ENCODE assay signal across 19 cellular contexts in the genomic region with DNA sequence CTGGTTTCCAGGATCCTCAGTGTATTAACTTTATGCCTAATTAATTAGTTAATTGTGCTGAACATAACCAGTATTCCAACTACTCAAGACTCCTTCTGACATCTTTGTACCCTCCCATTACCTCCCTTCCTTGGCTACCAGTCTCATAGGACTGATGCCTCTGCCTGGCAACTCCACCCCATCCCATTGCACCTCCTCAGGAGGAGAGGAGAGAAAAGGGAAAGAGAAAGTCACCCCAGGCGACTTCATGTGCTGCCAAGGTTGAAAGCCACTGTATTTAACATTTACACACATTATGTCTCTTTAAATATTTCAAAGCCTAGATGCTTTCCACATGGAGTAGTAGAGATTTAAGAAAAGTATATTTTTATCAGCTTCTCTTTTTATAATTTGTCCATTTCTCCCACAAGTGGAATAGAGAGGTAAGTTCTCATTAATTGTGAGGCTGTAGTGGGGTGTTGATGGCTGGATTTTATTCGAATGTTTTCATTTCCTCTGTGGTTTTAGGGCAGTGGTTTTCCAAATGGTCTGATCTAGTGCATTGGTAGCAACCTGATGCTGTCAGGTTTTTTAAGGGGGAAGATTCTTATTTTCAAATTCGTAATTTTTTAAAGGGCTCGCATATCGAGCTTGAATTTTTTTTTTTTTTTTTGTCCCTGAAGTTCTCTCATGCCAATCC.
DNase-seq lines count a peak whose midpoint lies in the region; ATAC-seq and TF ChIP-seq lines count a peak whose summit lies in the region.
"Had no signal": no experiment of that assay in that cellular context is flagged by ENCODE, and none has a peak within 500 bp of the region (broad histone marks: within the 10 kb centered on the region; RNA-seq: fewer than 3 reads in every experiment).

No MANE protein-coding gene starts in this region.

- peak; percentile 57 for ATAC-seq in WTC11
- ATAC-seq in HG03520 (IDR thresholded peaks at IDR 0.05; ENCODE audit: unreplicated experiment): no peak
- ATAC-seq in GM21723 (IDR thresholded peaks at IDR 0.05; ENCODE audit: unreplicated experiment): no peak
- ATAC-seq: activated naive CD8-positive, alpha-beta T cell treated with anti-CD3 and anti-CD28 coated beads, Interleukin-2, amount 50 U/mL, for 24 hours had no signal

- POLR2A ChIA-PET in WTC11 (lab: Charles Lee): no interaction called here

- peaks cover 21% of the 10 kb centered on the region for H3K9me3 Mint-ChIP-seq in HFFc6
- peaks cover 44% of the 10 kb centered on the region for H3K9me3 Mint-ChIP-seq in WTC11

- peaks cover 75% of the 10 kb centered on the region for H3K4me1 Mint-ChIP-seq in HFFc6 (ENCODE audit: low read depth)
- peaks cover 18% of the 10 kb centered on the region for H3K4me1 Mint-ChIP-seq in WTC11

- CTCF ChIA-PET in WTC11 (lab: Charles Lee): no interaction called here

- H3K36me3 Mint-ChIP-seq in HFFc6 (ENCODE audit: low read depth) (peaks cover 57% of the 10 kb centered on the region), WTC11 (peaks cover 31% of the 10 kb centered on the region)

- no peak overlapping the region for H3K4me3 ChIP-seq in fibroblast of the aortic adventitia (ENCODE audit: low read depth, low read length)
- H3K4me3 ChIP-seq: ovary, skin epidermis, transverse colon had no signal

- H3K27me3 Mint-ChIP-seq in HFFc6 (ENCODE audit: insufficient read depth): no peaks in the 10 kb centered on the region; the same call in 1 of the 2 replicates
- H3K27me3 Mint-ChIP-seq in WTC11 (ENCODE audit: low read depth): no peaks in the 10 kb centered on the region

- peak; percentile 35 for DNase-seq in A172 (ENCODE audit: low spot score)
- DNase-seq in HFFc6: no peak
- DNase-seq in WTC11 (ENCODE audit: low spot score): no peak
- DNase-seq in fibroblast of the aortic adventitia (ENCODE audit: low read depth): peak; percentile 41
- DNase-seq in hypothalamus (lab: John Stamatoyannopoulos, UW): no peak
- DNase-seq in NCI-H2171 (lab: John Stamatoyannopoulos, UW): no peak
- DNase-seq: activated naive CD8-positive, alpha-beta T cell treated with anti-CD3 and anti-CD28 coated beads, Interleukin-2, amount 50 U/mL, for 24 hours; erythroblast; GDM1; head of caudate nucleus; left cardiac atrium; NCI-H1105 treated with DMSO at 0.1 percent for 48 hours; NCI-H446 treated with DMSO at 0.1 percent for 48 hours; ovary; transverse colon had no signal

- H3K27ac Mint-ChIP-seq in HFFc6: peak overlapping the region; percentile 83
- H3K27ac Mint-ChIP-seq in WTC11: no peak overlapping the region
- H3K27ac Mint-ChIP-seq: activated naive CD8-positive, alpha-beta T cell treated with anti-CD3 and anti-CD28 coated beads, Interleukin-2, amount 50 U/mL, for 24 hours; activated T-helper 1 cell treated with anti-CD3 and anti-CD28 coated beads, Interleukin-12 subunit alpha, Interleukin-12 subunit beta, Interleukin-2, Interleukin-4 antibody, amounts not matched to agents 30 ng/mL and 10 ng/mL and 1 ng/mL, durations not matched to agents 14 hours and 24 hours and 36 hours had no signal

- TF ChIP-seq CTCF in HFFc6 (IDR thresholded peaks at IDR 0.05) (no peak), WTC11 (IDR thresholded peaks at IDR 0.05) (no peak), fibroblast of the aortic adventitia (IDR thresholded peaks at IDR 0.05; ENCODE audit: insufficient read depth, low read length) (no peak)

- H3K4me3 Mint-ChIP-seq in HFFc6: peak overlapping the region; percentile 76
- no peak overlapping the region for H3K4me3 Mint-ChIP-seq in WTC11
- H3K4me3 Mint-ChIP-seq: activated naive CD8-positive, alpha-beta T cell treated with anti-CD3 and anti-CD28 coated beads, Interleukin-2, amount 50 U/mL, for 24 hours; activated T-helper 1 cell treated with anti-CD3 and anti-CD28 coated beads, Interleukin-12 subunit alpha, Interleukin-12 subunit beta, Interleukin-2, Interleukin-4 antibody, amounts not matched to agents 30 ng/mL and 10 ng/mL and 1 ng/mL, durations not matched to agents 14 hours and 24 hours and 36 hours had no signal

TF ChIP-seq in WTC11, 78 proteins besides CTCF, POLR2A, EP300 and RAD21:
- no peak for TF ChIP-seq ELF4 (CRISPR knock-in tag; IDR thresholded peaks at IDR 0.05; ENCODE audit: low read depth)
- TF ChIP-seq, protein P1, sequence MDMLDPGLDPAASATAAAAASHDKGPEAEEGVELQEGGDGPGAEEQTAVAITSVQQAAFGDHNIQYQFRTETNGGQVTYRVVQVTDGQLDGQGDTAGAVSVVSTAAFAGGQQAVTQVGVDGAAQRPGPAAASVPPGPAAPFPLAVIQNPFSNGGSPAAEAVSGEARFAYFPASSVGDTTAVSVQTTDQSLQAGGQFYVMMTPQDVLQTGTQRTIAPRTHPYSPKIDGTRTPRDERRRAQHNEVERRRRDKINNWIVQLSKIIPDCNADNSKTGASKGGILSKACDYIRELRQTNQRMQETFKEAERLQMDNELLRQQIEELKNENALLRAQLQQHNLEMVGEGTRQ (CRISPR knock-in tag; IDR thresholded peaks at IDR 0.05): no peak

Comparison
In these comparisons a context has a peak if more than half of its experiments do, and no peak if none do; other contexts are left out.
1. DNase-seq: peak in A172 (single experiment) and fibroblast of the aortic adventitia (single experiment); none in HFFc6 (single experiment), WTC11 (single experiment), hypothalamus (0 of 51) and NCI-H2171 (single experiment).